8 cellular contexts compared by ENCODE assay signal in the genomic region with DNA sequence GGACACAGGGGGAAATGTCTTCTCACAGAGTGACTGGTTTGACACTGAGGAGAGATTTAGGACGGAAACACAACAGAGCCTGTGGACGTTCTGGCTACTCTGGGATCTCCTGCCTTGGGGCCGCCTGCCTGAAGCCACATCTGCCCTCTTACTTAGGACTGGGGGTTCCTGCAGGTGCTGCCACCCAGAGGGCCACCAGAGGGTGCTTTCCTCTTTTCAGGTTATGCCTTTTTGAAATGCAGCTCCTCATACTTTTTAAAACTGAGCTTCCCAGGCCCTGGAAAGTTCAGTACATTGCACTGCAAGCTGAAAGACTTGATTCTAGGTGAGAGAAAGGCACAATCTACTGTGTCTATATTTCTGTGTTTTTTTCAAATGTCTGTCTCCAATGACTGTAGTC.
DNase-seq lines count a peak whose midpoint lies in the region; ATAC-seq and TF ChIP-seq lines count a peak whose summit lies in the region.

No MANE protein-coding gene starts in this region.

- DNase-seq in GM12865 (ENCODE audit: low read depth), result peak; percentile 28
- peak; percentile 15 for DNase-seq in UCSD-AML1 (lab: John Stamatoyannopoulos, UW; ENCODE audit: unreplicated experiment)
- DNase-seq in right cardiac atrium, result peak; percentile 27 to 60 (median 53)
- no peak for DNase-seq in NCI-H146 (lab: John Stamatoyannopoulos, UW)
- no peak for DNase-seq in NCI-H524 treated with DMSO at 0.1 percent for 48 hours (lab: John Stamatoyannopoulos, UW)
- DNase-seq in activated CD4-positive, alpha-beta T cell treated with anti-CD3 and anti-CD28 coated beads, Interleukin-2, amount 10 ng/mL, durations not matched to agents 24 days and 14 days, result no peak
- DNase-seq in NCI-H2227 treated with DMSO at 0.1 percent for 48 hours (lab: John Stamatoyannopoulos, UW), result no peak

- H3K36me3 Mint-ChIP-seq in activated CD4-positive, alpha-beta T cell treated with anti-CD3 and anti-CD28 coated beads, Interleukin-2, amount 10 ng/mL, durations not matched to agents 24 days and 14 days (ENCODE audit: low read depth), result no peaks in the 10 kb centered on the region

- H3K4me1 ChIP-seq in right cardiac atrium (ENCODE audit: control insufficient read depth, insufficient read depth, low read length), result no peaks in the 10 kb centered on the region

- H3K27ac Mint-ChIP-seq in activated CD4-positive, alpha-beta T cell treated with anti-CD3 and anti-CD28 coated beads, Interleukin-2, amount 10 ng/mL, durations not matched to agents 24 days and 14 days, result no peak overlapping the region

- no peak overlapping the region for H3K4me3 Mint-ChIP-seq in activated CD4-positive, alpha-beta T cell treated with anti-CD3 and anti-CD28 coated beads, Interleukin-2, amount 10 ng/mL, durations not matched to agents 24 days and 14 days

- TF ChIP-seq CTCF in GM12865 (IDR thresholded peaks at IDR 0.05; ENCODE audit: insufficient read depth, low read depth, low read length, missing control alignments), result peak; percentile 48

- ATAC-seq in HG03432 (IDR thresholded peaks at IDR 0.05; ENCODE audit: unreplicated experiment) (peak; percentile 84), right cardiac atrium (peak; percentile 43 to 69)

- no peak overlapping the region for H3K4me3 ChIP-seq in GM12865 (ENCODE audit: low read depth, low read length)
- no peak overlapping the region for H3K4me3 ChIP-seq in right cardiac atrium (ENCODE audit: low read length)

- no peaks in the 10 kb centered on the region for H3K4me1 Mint-ChIP-seq in activated CD4-positive, alpha-beta T cell treated with anti-CD3 and anti-CD28 coated beads, Interleukin-2, amount 10 ng/mL, durations not matched to agents 24 days and 14 days

- no peak overlapping the region for H3K27ac ChIP-seq in right cardiac atrium (ENCODE audit: low read length)

- intact Hi-C loops in right cardiac atrium (cut with DNase I), result no loop called here
- intact Hi-C loops in activated CD4-positive, alpha-beta T cell treated with anti-CD3 and anti-CD28 coated beads, Interleukin-2, amount 10 ng/mL, durations not matched to agents 24 days and 14 days (cut with micrococcal nuclease), result no loop called here

- 59% methylated on average over 3 of the region's 3 CpGs for WGBS in right cardiac atrium

- no peaks in the 10 kb centered on the region for H3K27me3 Mint-ChIP-seq in activated CD4-positive, alpha-beta T cell treated with anti-CD3 and anti-CD28 coated beads, Interleukin-2, amount 10 ng/mL, durations not matched to agents 24 days and 14 days

- H3K9me3 ChIP-seq in right cardiac atrium (ENCODE audit: control insufficient read depth, low read length), result no peaks in the 10 kb centered on the region

- H3K9me3 Mint-ChIP-seq in activated CD4-positive, alpha-beta T cell treated with anti-CD3 and anti-CD28 coated beads, Interleukin-2, amount 10 ng/mL, durations not matched to agents 24 days and 14 days, result peaks cover 12% of the 10 kb centered on the region

- H3K27me3 ChIP-seq in right cardiac atrium (ENCODE audit: control insufficient read depth, insufficient read depth), result no peaks in the 10 kb centered on the region

Comparison
In these comparisons a context has a peak if more than half of its experiments do, and no peak if none do; other contexts are left out.
1. DNase-seq: peak in GM12865 (single experiment), UCSD-AML1 (single experiment) and right cardiac atrium (3 of 3); none in NCI-H146 (single experiment), NCI-H524 treated with DMSO at 0.1 percent for 48 hours (single experiment), activated CD4-positive, alpha-beta T cell treated with anti-CD3 and anti-CD28 coated beads, Interleukin-2, amount 10 ng/mL, durations not matched to agents 24 days and 14 days (single experiment) and NCI-H2227 treated with DMSO at 0.1 percent for 48 hours (single experiment).